Comparison of ENCODE assay signal across 3 cellular contexts in the genomic region with DNA sequence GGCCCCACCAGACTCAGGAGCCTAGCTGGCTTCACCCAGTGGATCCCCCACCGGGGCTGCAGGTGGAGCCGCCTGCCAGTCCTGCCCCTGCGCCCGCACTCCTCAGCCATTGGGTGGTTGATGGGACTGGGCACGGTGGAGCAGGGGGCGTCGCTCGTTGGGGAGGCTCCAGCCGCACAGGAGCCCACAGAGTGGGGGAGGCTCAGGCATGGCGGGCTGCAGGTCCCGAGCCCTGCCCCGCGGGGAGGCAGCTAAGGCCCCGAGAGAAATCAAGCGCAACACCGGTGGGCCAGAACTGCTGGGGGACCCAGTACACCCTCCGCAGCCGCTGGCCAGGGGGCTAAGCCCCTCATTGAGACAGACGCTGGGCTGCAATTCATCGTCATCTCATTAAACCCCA.
"Had no signal": no experiment of that assay in that cellular context is flagged by ENCODE, and none has a peak within 500 bp of the region (broad histone marks: within the 10 kb centered on the region; RNA-seq: fewer than 3 reads in every experiment).

No MANE protein-coding gene starts in this region.

- H3K4me3 ChIP-seq: GM12878 had no signal

- DNase-seq: GDM1, GF-D8 had no signal
